In genomic region chr7:12643001-12643400, GRCh38 we compare ENCODE assay signal across 22 cellular contexts.
"Had no signal": no experiment of that assay in that cellular context is flagged by ENCODE, and none has a peak within 500 bp of the region (broad histone marks: within the 10 kb centered on the region; RNA-seq: fewer than 3 reads in every experiment).

No MANE protein-coding gene starts in this region.

- H3K27ac ChIP-seq: adrenal gland, gastrocnemius medialis, heart left ventricle, prostate gland, suprapubic skin had no signal

- H3K4me3 ChIP-seq: adrenal gland, gastrocnemius medialis, heart left ventricle, prostate gland, suprapubic skin had no signal

- H3K27me3 ChIP-seq: adrenal gland, gastrocnemius medialis, heart left ventricle, suprapubic skin had no signal

- H3K27me3 Mint-ChIP-seq: activated CD4-positive, alpha-beta memory T cell treated with anti-CD3 and anti-CD28 coated beads for 36 hours; dendritic cell treated with granulocyte-macrophage colony-stimulating factor and Interleukin-4, amounts not matched to agents 40 ng/mL and 50 ng/mL, for 4 days; stimulated activated naive CD8-positive, alpha-beta T cell treated with anti-CD3 and anti-CD28 coated beads, Interleukin-15, Interleukin-2, amounts not matched to agents 100 ng/mL and 50 ng/mL, for 24 hours had no signal

- H3K4me3 Mint-ChIP-seq: activated CD4-positive, alpha-beta memory T cell treated with anti-CD3 and anti-CD28 coated beads for 36 hours; activated T-cell treated with anti-CD3 and anti-CD28 coated beads, Interleukin-2, amount 50 U/mL, for 4 hours; dendritic cell treated with granulocyte-macrophage colony-stimulating factor and Interleukin-4, amounts not matched to agents 40 ng/mL and 50 ng/mL, for 4 days; immature natural killer cell; nephron; stimulated activated naive CD8-positive, alpha-beta T cell treated with anti-CD3 and anti-CD28 coated beads, Interleukin-15, Interleukin-2, amounts not matched to agents 100 ng/mL and 50 ng/mL, for 24 hours had no signal

- H3K27ac Mint-ChIP-seq: activated CD4-positive, alpha-beta memory T cell treated with anti-CD3 and anti-CD28 coated beads for 36 hours; dendritic cell treated with granulocyte-macrophage colony-stimulating factor and Interleukin-4, amounts not matched to agents 40 ng/mL and 50 ng/mL, for 4 days; immature natural killer cell; nephron; stimulated activated naive CD8-positive, alpha-beta T cell treated with anti-CD3 and anti-CD28 coated beads, Interleukin-15, Interleukin-2, amounts not matched to agents 100 ng/mL and 50 ng/mL, for 24 hours had no signal

- H3K36me3 ChIP-seq: adrenal gland, gastrocnemius medialis, heart left ventricle, prostate gland, suprapubic skin had no signal

- H3K9me3 Mint-ChIP-seq: activated CD4-positive, alpha-beta memory T cell treated with anti-CD3 and anti-CD28 coated beads for 36 hours; activated T-cell treated with anti-CD3 and anti-CD28 coated beads, Interleukin-2, amount 50 U/mL, for 4 hours; dendritic cell treated with granulocyte-macrophage colony-stimulating factor and Interleukin-4, amounts not matched to agents 40 ng/mL and 50 ng/mL, for 4 days; immature natural killer cell; nephron; stimulated activated naive CD8-positive, alpha-beta T cell treated with anti-CD3 and anti-CD28 coated beads, Interleukin-15, Interleukin-2, amounts not matched to agents 100 ng/mL and 50 ng/mL, for 24 hours had no signal

- H3K9me3 ChIP-seq: adrenal gland, gastrocnemius medialis, heart left ventricle, prostate gland, suprapubic skin had no signal

- H3K4me1 ChIP-seq: gastrocnemius medialis had no signal

- H3K36me3 Mint-ChIP-seq: activated CD4-positive, alpha-beta memory T cell treated with anti-CD3 and anti-CD28 coated beads for 36 hours; immature natural killer cell had no signal

- DNase-seq: activated CD4-positive, alpha-beta memory T cell treated with anti-CD3 and anti-CD28 coated beads for 36 hours; activated CD4-positive, alpha-beta T cell treated with anti-CD3 and anti-CD28 coated beads for 1 hour; activated effector memory CD4-positive, alpha-beta T cell treated with Interleukin-2 at 50 U/mL for 16 hours; activated naive CD4-positive, alpha-beta T cell treated with anti-CD3 and anti-CD28 coated beads, Interleukin-2, amount 50 U/mL, for 16 hours; activated T-cell treated with anti-CD3 and anti-CD28 coated beads, Interleukin-2, amount 50 U/mL, for 4 hours; adrenal gland; effector memory CD4-positive, alpha-beta T cell; gastrocnemius medialis; heart left ventricle; immature natural killer cell; mesendoderm; occipital lobe; right cardiac atrium; small intestine; T-helper 1 cell; T1000; trophoblast cell had no signal

- ATAC-seq: activated T-cell treated with anti-CD3 and anti-CD28 coated beads, Interleukin-2, amount 50 U/mL, for 4 hours; gastrocnemius medialis; heart left ventricle; right cardiac atrium had no signal
